9 cellular contexts compared by ENCODE assay signal in genomic region chr2:231717281-231718180, GRCh38. TPM values are rescaled to one million over a fixed set of nuclear protein-coding genes. Genes with fewer than 3 reads are reported as not detected.
DNase-seq lines count a peak whose midpoint lies in the region; ATAC-seq and TF ChIP-seq lines count a peak whose summit lies in the region.
"Had no signal": no experiment of that assay in that cellular context is flagged by ENCODE, and none has a peak within 500 bp of the region (broad histone marks: within the 10 kb centered on the region; RNA-seq: fewer than 3 reads in every experiment).

No MANE protein-coding gene starts in this region.

- no peak for ATAC-seq in GM18519 (IDR thresholded peaks at IDR 0.05; ENCODE audit: low FRiP score, unreplicated experiment)

- CTCF ChIA-PET in HEK293 (lab: Yijun Ruan, JAX): interaction anchor here (1.2 to 5.8 kb wide), 7 partner anchors 7 to 200 kb away, joined by 3 to 182 read pairs (median 23); partner anchors contain the start of gene COPS7B
- CTCF ChIA-PET in OCI-LY7 (lab: Charles Lee; ENCODE audit: unreplicated experiment): interaction anchor here (0.9 to 4.5 kb wide), 3 partner anchors 11 to 103 kb away, joined by 3 to 49 read pairs (median 4); no protein-coding TSS in a partner anchor

- H3K4me1 ChIP-seq in HEK293 (ENCODE audit: control insufficient read depth, insufficient read depth, low read length): peaks cover 10% of the 10 kb centered on the region
- H3K4me1 ChIP-seq in OCI-LY7 (ENCODE audit: insufficient read depth, low read length, poor library complexity, severe bottlenecking): peaks cover 68% of the 10 kb centered on the region
- H3K4me1 ChIP-seq in thymus (ENCODE audit: control insufficient read depth, insufficient read depth, low read length): peaks cover 6% of the 10 kb centered on the region

- intact Hi-C loops in OCI-LY7 (cut with micrococcal nuclease; ENCODE audit: unreplicated experiment): loop anchor here (5.0 to 10.0 kb wide), 3 partner anchors 155 to 253 kb away; partner anchors contain the start of gene NCL

- no TSS peak for BruUV-seq in OCI-LY7 (replicated peaks; lab: Mats Ljungman, UMichigan)

- H3K36me3 ChIP-seq in HEK293 (ENCODE audit: control insufficient read depth in 2 of 2, insufficient read depth in 1 of 2, low read length in 2 of 2) (peaks cover 0 to 21% of the 10 kb centered on the region in 2 experiments; a peak in 2 of 3 replicates), OCI-LY7 (ENCODE audit: insufficient read depth, low read length) (peaks cover 30% of the 10 kb centered on the region), thymus (ENCODE audit: control insufficient read depth, insufficient read depth) (peaks cover 22% of the 10 kb centered on the region)

- H3K9me3 ChIP-seq in HEK293 (ENCODE audit: control insufficient read depth, insufficient read depth, low read depth, low read length) (no peaks in the 10 kb centered on the region), OCI-LY7 (ENCODE audit: low read length) (no peaks in the 10 kb centered on the region), thymus (ENCODE audit: control insufficient read depth) (no peaks in the 10 kb centered on the region)
- H3K9me3 ChIP-seq: upper lobe of left lung had no signal

- WGBS in thymus: 92% methylated on average over 13 of the region's 13 CpGs

- H3K27me3 ChIP-seq in thymus (ENCODE audit: control insufficient read depth, insufficient read depth): no peaks in the 10 kb centered on the region
- H3K27me3 ChIP-seq: upper lobe of left lung had no signal

- H3K4me2 ChIP-seq in OCI-LY7 (ENCODE audit: low read length): peak overlapping the region; percentile 84

- DNase-seq in NCI-H1417 (lab: John Stamatoyannopoulos, UW) (peak in 2 of 3 experiments; percentile 18 to 37), NCI-H1417 treated with DMSO at 0.1 percent for 48 hours (lab: John Stamatoyannopoulos, UW) (no peak), OCI-LY7 (ENCODE audit: low spot score) (peak; percentile 96), fibroblast of pulmonary artery (ENCODE audit: low read depth) (peak; percentile 57), cerebellar nuclear complex (lab: John Stamatoyannopoulos, UW) (no peak)

- no peaks in the 10 kb centered on the region for H4K20me1 ChIP-seq in OCI-LY7 (ENCODE audit: insufficient read depth, low read length)

- POLR2A ChIA-PET in HEK293 (lab: Yijun Ruan, JAX): interaction anchor here (2.5 kb wide), 1 partner anchor 10 kb away, joined by 12 read pairs; the partner anchor contains the start of gene PTMA
- POLR2A ChIA-PET in OCI-LY7 (lab: Charles Lee): interaction anchor here (0.6 to 1.7 kb wide), 8 partner anchors 9 to 442 kb away, joined by 3 to 7 read pairs (median 4); partner anchors contain the start of gene PTMA

- peaks cover 6% of the 10 kb centered on the region for H3K79me2 ChIP-seq in OCI-LY7 (ENCODE audit: insufficient read depth, low read depth, low read length)

- H3K27ac ChIP-seq in HEK293 (ENCODE audit: extremely low read depth, low read depth, low read length): no peak overlapping the region
- peak overlapping the region; percentile 95 for H3K27ac ChIP-seq in OCI-LY7 (ENCODE audit: low read depth, low read length, poor library complexity, severe bottlenecking)
- H3K27ac ChIP-seq in thymus (ENCODE audit: low read depth): peak overlapping the region; percentile 22
- H3K27ac ChIP-seq: upper lobe of left lung had no signal

- H2AFZ ChIP-seq in OCI-LY7 (ENCODE audit: low read length): no peak overlapping the region

- H3K4me3 ChIP-seq in HEK293 (ENCODE audit: low read depth, low read length) (no peak overlapping the region), OCI-LY7 (ENCODE audit: low read depth, low read length, poor library complexity, severe bottlenecking) (peak overlapping the region; percentile 66), fibroblast of pulmonary artery (replicated peaks; ENCODE audit: low read depth, low read length) (no peak overlapping the region), thymus (ENCODE audit: low read length) (no peak overlapping the region)
- H3K4me3 ChIP-seq: upper lobe of left lung had no signal

- no peaks in the 10 kb centered on the region for H3K9me2 ChIP-seq in OCI-LY7 (ENCODE audit: insufficient read depth, low read length)

- TF ChIP-seq CTCF in HEK293 (tag by site-specific recombination; IDR thresholded peaks at IDR 0.05) (no peak), OCI-LY7 (conservative IDR thresholded peaks at IDR 0.05; ENCODE audit: low read length) (no peak), fibroblast of pulmonary artery (IDR thresholded peaks at IDR 0.05; ENCODE audit: low read length, missing control alignments) (no peak)

TF ChIP-seq in HEK293, 187 proteins besides CTCF, POLR2A, EP300 and RAD21:
- TF ChIP-seq ZNF362 (tag by site-specific recombination; IDR thresholded peaks at IDR 0.05): peak; percentile 95
- TF ChIP-seq GLIS1 (tag by site-specific recombination; IDR thresholded peaks at IDR 0.05): peak; percentile 21; the same call in 1 of the 2 replicates
- TF ChIP-seq ZNF138 (tag by site-specific recombination; IDR thresholded peaks at IDR 0.05; ENCODE audit: borderline replicate concordance): no peak
- peak; percentile 35 for TF ChIP-seq SP2 (tag by site-specific recombination; IDR thresholded peaks at IDR 0.05)
- no peak for TF ChIP-seq ZNF19 (tag by site-specific recombination; IDR thresholded peaks at IDR 0.05; ENCODE audit: low read depth)
- TF ChIP-seq ZNF366 (tag by site-specific recombination; conservative IDR thresholded peaks at IDR 0.05): 0 out of 2 replicates have a peak, but pooled peaks have one; percentile 24
- 0 out of 2 replicates have a peak, but pooled peaks have one; percentile 14 for TF ChIP-seq ZNF398 (tag by site-specific recombination; IDR thresholded peaks at IDR 0.05)
- TF ChIP-seq, protein P1, sequence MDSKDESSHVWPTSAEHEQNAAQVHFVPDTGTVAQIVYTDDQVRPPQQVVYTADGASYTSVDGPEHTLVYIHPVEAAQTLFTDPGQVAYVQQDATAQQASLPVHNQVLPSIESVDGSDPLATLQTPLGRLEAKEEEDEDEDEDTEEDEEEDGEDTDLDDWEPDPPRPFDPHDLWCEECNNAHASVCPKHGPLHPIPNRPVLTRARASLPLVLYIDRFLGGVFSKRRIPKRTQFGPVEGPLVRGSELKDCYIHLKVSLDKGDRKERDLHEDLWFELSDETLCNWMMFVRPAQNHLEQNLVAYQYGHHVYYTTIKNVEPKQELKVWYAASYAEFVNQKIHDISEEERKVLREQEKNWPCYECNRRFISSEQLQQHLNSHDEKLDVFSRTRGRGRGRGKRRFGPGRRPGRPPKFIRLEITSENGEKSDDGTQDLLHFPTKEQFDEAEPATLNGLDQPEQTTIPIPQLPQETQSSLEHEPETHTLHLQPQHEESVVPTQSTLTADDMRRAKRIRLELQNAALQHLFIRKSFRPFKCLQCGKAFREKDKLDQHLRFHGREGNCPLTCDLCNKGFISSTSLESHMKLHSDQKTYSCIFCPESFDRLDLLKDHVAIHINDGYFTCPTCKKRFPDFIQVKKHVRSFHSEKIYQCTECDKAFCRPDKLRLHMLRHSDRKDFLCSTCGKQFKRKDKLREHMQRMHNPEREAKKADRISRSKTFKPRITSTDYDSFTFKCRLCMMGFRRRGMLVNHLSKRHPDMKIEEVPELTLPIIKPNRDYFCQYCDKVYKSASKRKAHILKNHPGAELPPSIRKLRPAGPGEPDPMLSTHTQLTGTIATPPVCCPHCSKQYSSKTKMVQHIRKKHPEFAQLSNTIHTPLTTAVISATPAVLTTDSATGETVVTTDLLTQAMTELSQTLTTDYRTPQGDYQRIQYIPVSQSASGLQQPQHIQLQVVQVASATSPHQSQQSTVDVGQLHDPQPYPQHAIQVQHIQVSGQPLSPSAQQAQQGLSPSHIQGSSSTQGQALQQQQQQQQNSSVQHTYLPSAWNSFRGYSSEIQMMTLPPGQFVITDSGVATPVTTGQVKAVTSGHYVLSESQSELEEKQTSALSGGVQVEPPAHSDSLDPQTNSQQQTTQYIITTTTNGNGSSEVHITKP (tag by site-specific recombination; IDR thresholded peaks at IDR 0.05): peak; percentile 85
- TF ChIP-seq ZNF266 (tag by site-specific recombination; IDR thresholded peaks at IDR 0.05; ENCODE audit: low read depth): no peak

RNA-seq across cellular contexts. Expression of gene PTMA, which starts 9.2 kb away (rescaled TPM):
- total RNA-seq in OCI-LY7 (2014; rRNA removed; shearing (Covaris generic)): 2,780 and 3,271 TPM in 2 replicates
- 3,053 and 3,088 TPM in 2 replicates for total RNA-seq in OCI-LY7 (2022)
- 2,183 TPM for polyA plus RNA-seq in thymus

Comparison
In these comparisons a context has a peak if more than half of its experiments do, and no peak if none do; other contexts are left out.
1. DNase-seq: peak in NCI-H1417 (2 of 3), OCI-LY7 (single experiment) and fibroblast of pulmonary artery (single experiment); none in NCI-H1417 treated with DMSO at 0.1 percent for 48 hours (single experiment) and cerebellar nuclear complex (0 of 2).